8 cellular contexts compared by ENCODE assay signal in genomic region chrX:79259073-79259689, GRCh38.
A peak's percentile ranks its signal among the peaks of the same experiment; 100 is the strongest.
DNase-seq lines count a peak whose midpoint lies in the region; ATAC-seq and TF ChIP-seq lines count a peak whose summit lies in the region.

No MANE protein-coding gene starts in this region.

- BruUV-seq in OCI-LY7 (replicated peaks; lab: Mats Ljungman, UMichigan), result no TSS peak

- ATAC-seq in GM18517 (IDR thresholded peaks at IDR 0.05; ENCODE audit: unreplicated experiment) (peak; percentile 95), HG02623 (IDR thresholded peaks at IDR 0.05; ENCODE audit: unreplicated experiment) (peak; percentile 90)

- H2BK20ac ChIP-seq in H9 (ENCODE audit: low read depth, low read length, poor library complexity, severe bottlenecking), result no peak overlapping the region

- no peak overlapping the region for H3K27ac Mint-ChIP-seq in H9

- no peaks in the 10 kb centered on the region for H3K79me2 ChIP-seq in OCI-LY7 (ENCODE audit: insufficient read depth, low read depth, low read length)
- no peaks in the 10 kb centered on the region for H3K79me2 ChIP-seq in H9 (ENCODE audit: insufficient read depth, low read length)

- no peak overlapping the region for H2BK120ac ChIP-seq in H9 (ENCODE audit: low read depth, low read length, poor library complexity, severe bottlenecking)

- no peaks in the 10 kb centered on the region for H3K23me2 ChIP-seq in H9 (ENCODE audit: insufficient read length, low read depth, low read length, poor library complexity, severe bottlenecking)

- H4K20me1 ChIP-seq in OCI-LY7 (ENCODE audit: insufficient read depth, low read length), result no peaks in the 10 kb centered on the region
- no peaks in the 10 kb centered on the region for H4K20me1 ChIP-seq in H9 (ENCODE audit: control insufficient read depth, insufficient read depth, insufficient read length)

- H3K9ac ChIP-seq in H9 (ENCODE audit: extremely low read depth, insufficient read length, low read length), result no peak overlapping the region

- H2BK15ac ChIP-seq in H9 (ENCODE audit: low read depth, low read length), result no peak overlapping the region

- H2AK5ac ChIP-seq in H9 (ENCODE audit: insufficient read length, low read length), result no peak overlapping the region

- no peaks in the 10 kb centered on the region for H3K27me3 Mint-ChIP-seq in H9 (ENCODE audit: low read depth)

- H3K36me3 ChIP-seq in OCI-LY7 (ENCODE audit: insufficient read depth, low read length), result no peaks in the 10 kb centered on the region

- TF ChIP-seq CTCF in OCI-LY7 (conservative IDR thresholded peaks at IDR 0.05; ENCODE audit: low read length) (no peak), H9 (conservative IDR thresholded peaks at IDR 0.05) (no peak)

- H3K36me3 Mint-ChIP-seq in H9 (ENCODE audit: insufficient read depth in 1 of 3, low read depth in 3 of 3), result peaks cover 0 to 3% (median 0%) of the 10 kb centered on the region in 3 experiments; a peak in 1 of 7 replicates

- H2AFZ ChIP-seq in OCI-LY7 (ENCODE audit: low read length), result peak overlapping the region; percentile 86
- H2AFZ ChIP-seq in H9 (ENCODE audit: low read length), result no peak overlapping the region

- H3K9me2 ChIP-seq in OCI-LY7 (ENCODE audit: insufficient read depth, low read length), result no peaks in the 10 kb centered on the region

- no peaks in the 10 kb centered on the region for H3K79me1 ChIP-seq in H9 (ENCODE audit: insufficient read depth, low read depth, low read length, poor library complexity, severe bottlenecking)

- no peak overlapping the region for H4K91ac ChIP-seq in H9 (ENCODE audit: insufficient read length, low read depth, low read length)

- no peak overlapping the region for H3K4me3 Mint-ChIP-seq in H9

- peaks cover 54 to 57% of the 10 kb centered on the region in 2 experiments for H3K9me3 Mint-ChIP-seq in H9

- H3K4me2 ChIP-seq in OCI-LY7 (ENCODE audit: low read length) (peak overlapping the region; percentile 52), H9 (ENCODE audit: insufficient read depth, insufficient read length, low read length) (no peak overlapping the region)

- H3K27me3 ChIP-seq in H9 (ENCODE audit: insufficient read depth, low read length), result no peaks in the 10 kb centered on the region

- no CpG with 5 or more reads among the region's 2 CpGs for WGBS in H9 (ENCODE audit: extremely low coverage, insufficient read length, low lambda C conversion rate)

- POLR2A ChIA-PET in OCI-LY7 (lab: Charles Lee), result interaction anchor here (0.5 to 1.7 kb wide), 8 partner anchors 8 to 926 kb away, joined by 3 to 8 read pairs (median 3); no protein-coding TSS in a partner anchor

- no peak overlapping the region for H3K4ac ChIP-seq in H9 (ENCODE audit: low read depth, low read length)

- DNase-seq in OCI-LY7 (ENCODE audit: low spot score) (peak; percentile 78), dedifferentiated amniotic fluid mesenchymal stem cell (ENCODE audit: extremely low spot score) (no peak), H9 (no peak), LoVo (ENCODE audit: low spot score) (no peak)
- peak; percentile 3 for DNase-seq in activated naive CD8-positive, alpha-beta T cell treated with anti-CD3 and anti-CD28 coated beads, Interleukin-2, amount 50 U/mL, for 16 hours (ENCODE audit: low read depth, low spot score)
- peak; percentile 18 for DNase-seq in stimulated activated naive CD4-positive, alpha-beta T cell treated with Interleukin-2 at 50 U/mL for 16 hours (lab: John Stamatoyannopoulos, UW)

- H3K4me1 ChIP-seq in OCI-LY7 (ENCODE audit: insufficient read depth, low read length, poor library complexity, severe bottlenecking) (peaks cover 22% of the 10 kb centered on the region), H9 (ENCODE audit: insufficient read depth, low read length) (no peaks in the 10 kb centered on the region)

- no peak overlapping the region for H3K18ac ChIP-seq in H9 (ENCODE audit: insufficient read length, low read depth, low read length)

- H3K9me3 ChIP-seq in OCI-LY7 (ENCODE audit: low read length) (no peaks in the 10 kb centered on the region), H9 (ENCODE audit: control insufficient read depth, low read depth, low read length) (peaks cover 6% of the 10 kb centered on the region)

- H3K4me1 Mint-ChIP-seq in H9, result no peaks in the 10 kb centered on the region

- peak overlapping the region; percentile 72 for H3K27ac ChIP-seq in OCI-LY7 (ENCODE audit: low read depth, low read length, poor library complexity, severe bottlenecking)
- H3K27ac ChIP-seq in H9 (ENCODE audit: insufficient read length, low read depth, low read length), result no peak overlapping the region

- H2BK12ac ChIP-seq in H9 (ENCODE audit: insufficient read length, low read depth, low read length), result no peak overlapping the region

- H4K8ac ChIP-seq in H9 (replicated peaks; ENCODE audit: insufficient read length, low read depth, low read length), result no peak overlapping the region

- no peak overlapping the region for H3K56ac ChIP-seq in H9 (ENCODE audit: insufficient read length, low read depth, low read length)

- no peak overlapping the region for H2BK5ac ChIP-seq in H9 (ENCODE audit: insufficient read length, low read length)

- H3T11ph ChIP-seq in H9 (ENCODE audit: low read length), result no peak overlapping the region

- CTCF ChIA-PET in OCI-LY7 (lab: Charles Lee; ENCODE audit: unreplicated experiment), result no interaction called here

- H4K5ac ChIP-seq in H9 (ENCODE audit: insufficient read length, low read depth, low read length), result no peak overlapping the region

- peak overlapping the region; percentile 30 for H3K4me3 ChIP-seq in OCI-LY7 (ENCODE audit: low read depth, low read length, poor library complexity, severe bottlenecking)

- H3K23ac ChIP-seq in H9 (ENCODE audit: insufficient read length, low read depth, low read length), result no peak overlapping the region

- intact Hi-C loops in OCI-LY7 (cut with micrococcal nuclease; ENCODE audit: unreplicated experiment), result loop anchor here (2.0 kb wide), 1 partner anchor 114 kb away; the partner anchor contains the start of gene GPR174

- H3K14ac ChIP-seq in H9 (ENCODE audit: insufficient read depth, low read length), result no peak overlapping the region

Comparison
In these comparisons a context has a peak if more than half of its experiments do, and no peak if none do; other contexts are left out.
1. DNase-seq: peak in OCI-LY7 (single experiment), activated naive CD8-positive, alpha-beta T cell treated with anti-CD3 and anti-CD28 coated beads, Interleukin-2, amount 50 U/mL, for 16 hours (single experiment) and stimulated activated naive CD4-positive, alpha-beta T cell treated with Interleukin-2 at 50 U/mL for 16 hours (single experiment); none in dedifferentiated amniotic fluid mesenchymal stem cell (single experiment), H9 (single experiment) and LoVo (single experiment).